ENCODE assay signal across 8 cellular contexts in genomic region chr5:55234171-55234700, GRCh38. TPM values are rescaled to one million over a fixed set of nuclear protein-coding genes. Genes with fewer than 3 reads are reported as not detected.
DNase-seq lines count a peak whose midpoint lies in the region; ATAC-seq, FAIRE-seq and TF ChIP-seq lines count a peak whose summit lies in the region.

No MANE protein-coding gene starts in this region.

- no peak for TF ChIP-seq RAD21 in A549 (conservative IDR thresholded peaks at IDR 0.05 in 1 of 2, IDR thresholded peaks at IDR 0.05 in 1 of 2)

- 59% methylated on average over 28 of the region's 28 CpGs for WGBS in A549 (ENCODE audit: missing lambda C conversion rate)

- peak in 1 of 2 experiments; percentile 5; a peak in 2 of 6 replicates for ATAC-seq in A549
- no peak for ATAC-seq in HG03280 (IDR thresholded peaks at IDR 0.05; ENCODE audit: unreplicated experiment)

- POLR2A ChIA-PET in A549 (lab: Yijun Ruan, JAX) = interaction anchor here (1.2 to 2.3 kb wide), 3 partner anchors 10 to 73 kb away, joined by 3 to 22 read pairs (median 6); partner anchors contain the start of genes DHX29 and MTREX

- CTCF ChIA-PET in A549 (lab: Yijun Ruan, JAX) = interaction anchor here (0.8 to 3.6 kb wide), 10 partner anchors 7 to 407 kb away, joined by 3 to 25 read pairs (median 4); partner anchors contain the start of gene MCIDAS

- no peak for TF ChIP-seq EP300 in A549 (IDR thresholded peaks at IDR 0.05)

- FAIRE-seq in A549 (lab: Jason Lieb, UNC) = no peak

- peak overlapping the region; percentile 74 for H3K4me3 ChIP-seq in A549
- H3K4me3 ChIP-seq in GM12875 (ENCODE audit: low read depth, low read length) = peak overlapping the region; percentile 58
- H3K4me3 ChIP-seq in epithelial cell of esophagus (ENCODE audit: low read length) = peak overlapping the region; percentile 71

- peak overlapping the region; percentile 80 for H3K4me2 ChIP-seq in A549

- TF ChIP-seq POLR2A in A549 (IDR thresholded peaks at IDR 0.05; ENCODE audit: low read length) = no peak

- TF ChIP-seq CTCF in A549 (IDR thresholded peaks at IDR 0.05) (no peak), GM12875 (IDR thresholded peaks at IDR 0.05; ENCODE audit: borderline replicate concordance, insufficient read depth, low read depth, low read length) (no peak), epithelial cell of esophagus (IDR thresholded peaks at IDR 0.05; ENCODE audit: insufficient read depth, low read depth, low read length, missing control alignments) (no peak)

- peak in 1 of 2 experiments; percentile 10 for DNase-seq in A549 (ENCODE audit: low read depth in 1 of 2, low spot score in 1 of 2)
- DNase-seq in RPMI7951 (ENCODE audit: low read depth) = peak; percentile 64
- DNase-seq in epithelial cell of esophagus (ENCODE audit: low read depth) = peak; percentile 45
- peak; percentile 52 for DNase-seq in myocyte (ENCODE audit: low read depth)
- no peak for DNase-seq in SK-N-DZ (ENCODE audit: low spot score)
- no peak for DNase-seq in activated effector memory CD4-positive, alpha-beta T cell treated with Interleukin-2 at 50 U/mL for 16 hours

- H3K4me1 ChIP-seq in A549 = peaks cover 11% of the 10 kb centered on the region; the same call in 1 of the 3 replicates

- peak overlapping the region; percentile 74 to 94 for H3K27ac ChIP-seq in A549

- H3K9me3 ChIP-seq in A549 = no peaks in the 10 kb centered on the region

TF ChIP-seq in A549, 52 proteins besides CTCF, POLR2A, EP300 and RAD21:
- TF ChIP-seq NPAS2 (CRISPR knock-in tag; IDR thresholded peaks at IDR 0.05; ENCODE audit: borderline replicate concordance) (no peak), HES2 (IDR thresholded peaks at IDR 0.05) (no peak), RFX5 (IDR thresholded peaks at IDR 0.05) (no peak), KDM5A (IDR thresholded peaks at IDR 0.05) (no peak), KDM1A (IDR thresholded peaks at IDR 0.05; ENCODE audit: low read depth) (no peak), HOXB13 (CRISPR knock-in tag; IDR thresholded peaks at IDR 0.05; ENCODE audit: low read depth) (no peak), ZSCAN20 (CRISPR knock-in tag; IDR thresholded peaks at IDR 0.05) (no peak), HOXA7 (CRISPR knock-in tag; IDR thresholded peaks at IDR 0.05) (no peak), MYC (IDR thresholded peaks at IDR 0.05; ENCODE audit: borderline replicate concordance, low read length) (no peak), CHD4 (IDR thresholded peaks at IDR 0.05; ENCODE audit: borderline replicate concordance) (no peak), HOXB5 (CRISPR knock-in tag; IDR thresholded peaks at IDR 0.05) (no peak), FOXS1 (CRISPR knock-in tag; IDR thresholded peaks at IDR 0.05) (no peak)

RNA-seq across cellular contexts. Expression of gene CCNO, which starts 0.8 kb away (rescaled TPM):
- 2.2 and 2.6 TPM in 2 replicates for polyA plus RNA-seq in A549 (2011; rRNA removed)
- polyA plus RNA-seq in A549 (2012; cell fraction: cytosol; rRNA removed) = 6.5 and 9.0 TPM in 2 replicates
- 19.7 and 26.4 TPM in 2 replicates for polyA plus RNA-seq in A549 (2012; cell fraction: nucleus; rRNA removed)
- polyA plus RNA-seq in A549 (2017; fragmentation: RNase III; extraction: RNeasy Plus Mini Kit Qiagen cat#74134 plus additional on column Dnase treatment) = 4.7 to 5.1 TPM (median 4.8 TPM) in 3 replicates
- 0.45 and 1.1 TPM in 2 replicates for polyA minus RNA-seq in A549 (2011; rRNA and poly(A)+ RNA removed)
- total RNA-seq in RPMI7951 (2014; rRNA removed; shearing (Covaris generic)) = 1.2 and 2.6 TPM in 2 replicates
- total RNA-seq in myocyte = 2.3 and 2.6 TPM in 2 replicates
- 2.7 TPM for polyA plus RNA-seq in myocyte (2012)
- polyA plus RNA-seq in SK-N-DZ (2014; cell fraction: cytosol; rRNA removed) = 0.23 and 0.69 TPM in 2 replicates
- polyA plus RNA-seq in SK-N-DZ (2014; cell fraction: nucleus; rRNA removed) = not detected in 2 replicates

RNA-seq across cellular contexts. Expression of gene MCIDAS, which starts 7.1 kb away (rescaled TPM):
- polyA plus RNA-seq in A549 (2011; rRNA removed) (1.7 and 2.2 TPM in 2 replicates), A549 (2017; fragmentation: RNase III; extraction: RNeasy Plus Mini Kit Qiagen cat#74134 plus additional on column Dnase treatment) (1.7 to 2.2 TPM (median 1.7 TPM) in 3 replicates)
- polyA plus RNA-seq in A549 (2012; cell fraction: cytosol; rRNA removed) = 2.1 and 2.6 TPM in 2 replicates
- 5.5 and 7.5 TPM in 2 replicates for polyA plus RNA-seq in A549 (2012; cell fraction: nucleus; rRNA removed)
- polyA minus RNA-seq in A549 (2011; rRNA and poly(A)+ RNA removed) = 1.5 and 4.4 TPM in 2 replicates
- total RNA-seq in RPMI7951 (2014; rRNA removed; shearing (Covaris generic)) = under 0.01 and 0.20 TPM in 2 replicates
- not detected in 2 replicates for total RNA-seq in myocyte
- polyA plus RNA-seq in myocyte (2012) = not detected
- 0.60 TPM in 1 of 2 replicates, not detected in the other for polyA plus RNA-seq in SK-N-DZ (2014; cell fraction: cytosol; rRNA removed)
- polyA plus RNA-seq in SK-N-DZ (2014; cell fraction: nucleus; rRNA removed) = 0.33 and 0.83 TPM in 2 replicates

Comparison
In these comparisons a context has a peak if more than half of its experiments do, and no peak if none do; other contexts are left out.
1. DNase-seq: peak in RPMI7951 (single experiment), epithelial cell of esophagus (single experiment) and myocyte (single experiment); none in SK-N-DZ (single experiment) and activated effector memory CD4-positive, alpha-beta T cell treated with Interleukin-2 at 50 U/mL for 16 hours (single experiment).
2. Peak in every context shown above with its lines, with median percentiles within 50 percentile points of each other: H3K4me3 ChIP-seq.